Comparison of ENCODE assay signal across 8 cellular contexts in the genomic region with DNA sequence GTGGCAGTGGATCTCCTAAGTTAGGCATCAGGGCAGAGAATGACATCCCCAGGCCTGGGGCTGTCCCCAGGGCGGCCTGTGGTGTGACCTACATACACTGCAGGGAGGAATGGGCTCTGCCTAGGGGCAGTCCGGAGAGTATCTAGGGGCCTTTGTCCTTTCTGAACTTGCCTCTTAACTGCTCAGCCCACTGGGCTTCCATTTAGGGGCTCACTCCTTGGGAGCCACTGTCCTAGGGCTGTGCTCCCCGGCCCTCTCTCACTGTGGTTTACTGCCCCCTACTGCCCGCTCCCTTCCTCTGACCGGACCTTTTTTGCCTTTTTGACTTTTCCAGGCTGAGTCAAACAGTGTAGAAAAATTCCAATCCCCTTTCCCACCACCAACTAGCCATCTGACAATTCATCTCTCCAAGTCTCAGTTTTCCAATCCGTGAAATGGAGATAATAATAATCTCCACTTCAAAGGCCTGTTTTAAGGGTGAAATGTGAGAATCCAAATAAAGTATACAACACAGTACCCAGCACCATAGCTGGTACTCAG.
DNase-seq lines count a peak whose midpoint lies in the region; ATAC-seq and TF ChIP-seq lines count a peak whose summit lies in the region.

No MANE protein-coding gene starts in this region.

- no peak overlapping the region for H4K8ac ChIP-seq in neuronal stem cell (ENCODE audit: low read depth, low read length)

- no peaks in the 10 kb centered on the region for H3F3A ChIP-seq in GM23338 (replicated peaks; ENCODE audit: low read depth)

- H3K36me3 ChIP-seq in GM23338 (ENCODE audit: insufficient read depth) (no peaks in the 10 kb centered on the region), OCI-LY7 (ENCODE audit: insufficient read depth, low read length) (no peaks in the 10 kb centered on the region), neuronal stem cell (replicated peaks in 1 of 2; ENCODE audit: control insufficient read depth in 2 of 2, insufficient read depth in 2 of 2, low read length in 2 of 2) (no peaks in the 10 kb centered on the region), thyroid gland (no peaks in the 10 kb centered on the region)

- H2BK15ac ChIP-seq in neuronal stem cell (ENCODE audit: low read length), result no peak overlapping the region

- no peaks in the 10 kb centered on the region for H3K9me2 ChIP-seq in GM23338 (ENCODE audit: insufficient read depth)
- H3K9me2 ChIP-seq in OCI-LY7 (ENCODE audit: insufficient read depth, low read length), result no peaks in the 10 kb centered on the region

- H2BK5ac ChIP-seq in neuronal stem cell (ENCODE audit: low read length), result no peak overlapping the region

- TF ChIP-seq CTCF in GM23338 (conservative IDR thresholded peaks at IDR 0.05; ENCODE audit: low read depth in 2 of 2), result peak; percentile 91 to 92
- TF ChIP-seq CTCF in OCI-LY7 (conservative IDR thresholded peaks at IDR 0.05; ENCODE audit: low read length), result peak; percentile 86
- peak; percentile 84 for TF ChIP-seq CTCF in fibroblast of villous mesenchyme (IDR thresholded peaks at IDR 0.05; ENCODE audit: insufficient read depth, low read depth, low read length)
- peak in 5 of 6 experiments; percentile 19 to 69 (median 58) for TF ChIP-seq CTCF in thyroid gland (IDR thresholded peaks at IDR 0.05)

- no peak overlapping the region for H3K4me2 ChIP-seq in GM23338
- no peak overlapping the region for H3K4me2 ChIP-seq in OCI-LY7 (ENCODE audit: low read length)
- no peak overlapping the region for H3K4me2 ChIP-seq in neuronal stem cell (ENCODE audit: insufficient read depth, low read length, poor library complexity, severe bottlenecking)

- BruUV-seq in OCI-LY7 (replicated peaks; lab: Mats Ljungman, UMichigan), result no TSS peak

- DNase-seq in AG20443 (ENCODE audit: low spot score) (peak; percentile 77), GM23338 (ENCODE audit: low spot score) (peak; percentile 93), OCI-LY7 (ENCODE audit: low spot score) (peak; percentile 51), fibroblast of villous mesenchyme (ENCODE audit: low read depth) (peak; percentile 52), neuronal stem cell (ENCODE audit: low spot score) (peak; percentile 54), thyroid gland (peak; percentile 53 to 55)
- peak; percentile 67 to 68 for DNase-seq in activated T-cell treated with anti-CD3 and anti-CD28 coated beads, Interleukin-2, amount 50 U/mL, for 48 hours

- H4K20me1 ChIP-seq in GM23338 (replicated peaks; ENCODE audit: insufficient read depth), result no peaks in the 10 kb centered on the region
- no peaks in the 10 kb centered on the region for H4K20me1 ChIP-seq in OCI-LY7 (ENCODE audit: insufficient read depth, low read length)

- no peak overlapping the region for H3K9ac ChIP-seq in neuronal stem cell (ENCODE audit: low read depth, low read length, poor library complexity)

- TF ChIP-seq POLR2A in thyroid gland (IDR thresholded peaks at IDR 0.05), result no peak

- H3K9me3 ChIP-seq in OCI-LY7 (ENCODE audit: low read length) (no peaks in the 10 kb centered on the region), neuronal stem cell (replicated peaks in 1 of 2; ENCODE audit: control insufficient read depth in 2 of 2, insufficient read depth in 1 of 2, low read depth in 1 of 2, low read length in 2 of 2) (no peaks in the 10 kb centered on the region), thyroid gland (no peaks in the 10 kb centered on the region)

- H3K4me3 Mint-ChIP-seq in GM23338, result no peak overlapping the region

- no peak overlapping the region for H2BK12ac ChIP-seq in neuronal stem cell (ENCODE audit: low read length)

- H3K9me3 Mint-ChIP-seq in GM23338, result no peaks in the 10 kb centered on the region

- H3K14ac ChIP-seq in neuronal stem cell (ENCODE audit: low read length), result no peak overlapping the region

- POLR2A ChIA-PET in OCI-LY7 (lab: Charles Lee), result interaction anchor here (0.5 kb wide), 1 partner anchor 74 kb away, joined by 4 read pairs; no protein-coding TSS in a partner anchor

- CTCF ChIA-PET in OCI-LY7 (lab: Charles Lee; ENCODE audit: unreplicated experiment), result no interaction called here

- H3K27me3 Mint-ChIP-seq in GM23338 (ENCODE audit: insufficient read depth, low read depth, poor library complexity), result no peaks in the 10 kb centered on the region

- no peak overlapping the region for H3K27ac Mint-ChIP-seq in GM23338

- H3K27ac ChIP-seq in GM23338 (ENCODE audit: low read depth), result no peak overlapping the region
- H3K27ac ChIP-seq in OCI-LY7 (ENCODE audit: low read depth, low read length, poor library complexity, severe bottlenecking), result no peak overlapping the region
- H3K27ac ChIP-seq in neuronal stem cell (replicated peaks; ENCODE audit: low read length), result no peak overlapping the region
- no peak overlapping the region for H3K27ac ChIP-seq in thyroid gland

- H3K4me1 ChIP-seq in GM23338 (ENCODE audit: insufficient read depth) (no peaks in the 10 kb centered on the region), OCI-LY7 (ENCODE audit: insufficient read depth, low read length, poor library complexity, severe bottlenecking) (no peaks in the 10 kb centered on the region), neuronal stem cell (ENCODE audit: control insufficient read depth in 2 of 2, insufficient read depth in 1 of 2, low read depth in 1 of 2, low read length in 2 of 2) (no peaks in the 10 kb centered on the region), thyroid gland (no peaks in the 10 kb centered on the region)

- H2AFZ ChIP-seq in GM23338 (peak overlapping the region; percentile 98), OCI-LY7 (ENCODE audit: low read length) (no peak overlapping the region), neuronal stem cell (ENCODE audit: low read length) (peak overlapping the region; percentile 78)

- ATAC-seq in GM23338, result peak; percentile 99
- no peak for ATAC-seq in GM21367 (IDR thresholded peaks at IDR 0.05; ENCODE audit: unreplicated experiment)

- no peaks in the 10 kb centered on the region for H3K79me2 ChIP-seq in GM23338 (replicated peaks; ENCODE audit: insufficient read depth)
- H3K79me2 ChIP-seq in OCI-LY7 (ENCODE audit: insufficient read depth, low read depth, low read length), result no peaks in the 10 kb centered on the region

- no peak overlapping the region for H2BK120ac ChIP-seq in neuronal stem cell (ENCODE audit: low read depth, low read length)

- no peak overlapping the region for H3K4ac ChIP-seq in neuronal stem cell (ENCODE audit: low read length)

- no peak overlapping the region for H4K91ac ChIP-seq in neuronal stem cell (ENCODE audit: low read depth, low read length, poor library complexity)

- no CpG with 5 or more reads among the region's 6 CpGs for WGBS in neuronal stem cell (ENCODE audit: extremely low coverage in 2 of 2, insufficient read length in 2 of 2, insufficient replicate concordance in 1 of 2), 2 donors
- 32 to 38% methylated on average over 5 to 6 of the region's 6 CpGs for WGBS in thyroid gland, 2 donors

- H3K18ac ChIP-seq in neuronal stem cell (ENCODE audit: low read length), result no peak overlapping the region

- H2AK5ac ChIP-seq in neuronal stem cell (ENCODE audit: low read depth, low read length), result no peak overlapping the region

- intact Hi-C loops in OCI-LY7 (cut with micrococcal nuclease; ENCODE audit: unreplicated experiment) (loop anchor here (1.0 to 2.0 kb wide), 2 partner anchors 233 to 285 kb away; no protein-coding TSS in a partner anchor), thyroid gland (cut with DNase I) (no loop called here)

- H3K23ac ChIP-seq in neuronal stem cell (ENCODE audit: low read depth, low read length, poor library complexity), result no peak overlapping the region

- H3K79me1 ChIP-seq in neuronal stem cell (ENCODE audit: low read depth, low read length), result no peaks in the 10 kb centered on the region

- no peaks in the 10 kb centered on the region; the same call in 2 of the 3 replicates for H3K4me1 Mint-ChIP-seq in GM23338

- H3K4me3 ChIP-seq in GM23338, result no peak overlapping the region
- no peak overlapping the region for H3K4me3 ChIP-seq in OCI-LY7 (ENCODE audit: low read depth, low read length, poor library complexity, severe bottlenecking)
- no peak overlapping the region for H3K4me3 ChIP-seq in fibroblast of villous mesenchyme (ENCODE audit: low read depth, low read length)
- H3K4me3 ChIP-seq in neuronal stem cell (ENCODE audit: low read length in 2 of 2), result no peak overlapping the region
- no peak overlapping the region for H3K4me3 ChIP-seq in thyroid gland (replicated peaks in 1 of 3)

- H3K27me3 ChIP-seq in GM23338 (ENCODE audit: insufficient read depth) (no peaks in the 10 kb centered on the region), neuronal stem cell (ENCODE audit: control insufficient read depth in 3 of 3, insufficient read depth in 3 of 3, low read depth in 1 of 3, low read length in 3 of 3) (no peaks in the 10 kb centered on the region), thyroid gland (no peaks in the 10 kb centered on the region)

- no peaks in the 10 kb centered on the region for H3K36me3 Mint-ChIP-seq in GM23338 (ENCODE audit: low read depth)

TF ChIP-seq in GM23338, 12 proteins besides CTCF, POLR2A, EP300 and RAD21 (continues in another document):
- TF ChIP-seq, protein P1, sequence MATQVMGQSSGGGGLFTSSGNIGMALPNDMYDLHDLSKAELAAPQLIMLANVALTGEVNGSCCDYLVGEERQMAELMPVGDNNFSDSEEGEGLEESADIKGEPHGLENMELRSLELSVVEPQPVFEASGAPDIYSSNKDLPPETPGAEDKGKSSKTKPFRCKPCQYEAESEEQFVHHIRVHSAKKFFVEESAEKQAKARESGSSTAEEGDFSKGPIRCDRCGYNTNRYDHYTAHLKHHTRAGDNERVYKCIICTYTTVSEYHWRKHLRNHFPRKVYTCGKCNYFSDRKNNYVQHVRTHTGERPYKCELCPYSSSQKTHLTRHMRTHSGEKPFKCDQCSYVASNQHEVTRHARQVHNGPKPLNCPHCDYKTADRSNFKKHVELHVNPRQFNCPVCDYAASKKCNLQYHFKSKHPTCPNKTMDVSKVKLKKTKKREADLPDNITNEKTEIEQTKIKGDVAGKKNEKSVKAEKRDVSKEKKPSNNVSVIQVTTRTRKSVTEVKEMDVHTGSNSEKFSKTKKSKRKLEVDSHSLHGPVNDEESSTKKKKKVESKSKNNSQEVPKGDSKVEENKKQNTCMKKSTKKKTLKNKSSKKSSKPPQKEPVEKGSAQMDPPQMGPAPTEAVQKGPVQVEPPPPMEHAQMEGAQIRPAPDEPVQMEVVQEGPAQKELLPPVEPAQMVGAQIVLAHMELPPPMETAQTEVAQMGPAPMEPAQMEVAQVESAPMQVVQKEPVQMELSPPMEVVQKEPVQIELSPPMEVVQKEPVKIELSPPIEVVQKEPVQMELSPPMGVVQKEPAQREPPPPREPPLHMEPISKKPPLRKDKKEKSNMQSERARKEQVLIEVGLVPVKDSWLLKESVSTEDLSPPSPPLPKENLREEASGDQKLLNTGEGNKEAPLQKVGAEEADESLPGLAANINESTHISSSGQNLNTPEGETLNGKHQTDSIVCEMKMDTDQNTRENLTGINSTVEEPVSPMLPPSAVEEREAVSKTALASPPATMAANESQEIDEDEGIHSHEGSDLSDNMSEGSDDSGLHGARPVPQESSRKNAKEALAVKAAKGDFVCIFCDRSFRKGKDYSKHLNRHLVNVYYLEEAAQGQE (IDR thresholded peaks at IDR 0.05; ENCODE audit: unreplicated experiment), result no peak
- TF ChIP-seq ZNF331 (CRISPR knock-in tag; IDR thresholded peaks at IDR 0.05; ENCODE audit: low read depth), result no peak
- no peak for TF ChIP-seq EZH2phosphoT487 (IDR thresholded peaks at IDR 0.05; ENCODE audit: unreplicated experiment)
- no peak for TF ChIP-seq ZNF114 (CRISPR knock-in tag; IDR thresholded peaks at IDR 0.05)
